ENCODE assay signal across 18 cellular contexts in the genomic region with DNA sequence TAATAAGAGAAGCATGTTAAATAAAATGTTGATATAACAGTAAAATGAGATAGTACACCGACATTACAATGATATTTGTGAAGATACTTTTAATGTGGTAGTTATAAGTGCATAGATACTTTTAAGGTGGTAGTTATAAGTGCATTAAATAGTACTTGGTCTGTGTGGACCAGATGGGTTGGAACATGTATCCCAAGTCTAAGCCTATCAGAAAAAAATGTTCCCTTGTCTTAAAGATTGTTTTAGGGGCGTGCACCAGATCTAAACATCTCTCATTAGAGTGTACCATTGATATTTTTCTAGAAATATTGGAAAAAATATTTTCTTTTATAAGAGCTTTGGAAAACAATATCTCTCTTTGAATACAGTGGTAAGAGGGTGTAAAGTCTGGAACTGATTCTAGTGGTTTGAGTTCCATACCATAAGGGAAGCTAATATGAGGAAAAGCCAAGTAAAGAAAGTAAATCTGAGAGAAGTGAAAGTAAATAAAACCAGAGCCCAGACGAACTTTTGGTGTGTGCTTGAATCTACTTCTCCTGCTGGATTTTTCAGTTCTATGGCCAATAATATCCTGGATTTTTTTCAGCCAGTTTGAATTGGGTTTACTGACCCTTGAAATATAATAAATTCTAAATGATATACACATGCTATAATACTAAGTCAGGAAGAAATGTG.
DNase-seq lines count a peak whose midpoint lies in the region; ATAC-seq and TF ChIP-seq lines count a peak whose summit lies in the region.
"Had no signal": no experiment of that assay in that cellular context is flagged by ENCODE, and none has a peak within 500 bp of the region (broad histone marks: within the 10 kb centered on the region; RNA-seq: fewer than 3 reads in every experiment).

No MANE protein-coding gene starts in this region.

- ATAC-seq in HG03196 (IDR thresholded peaks at IDR 0.05; ENCODE audit: unreplicated experiment), result no peak
- ATAC-seq in GM18505 (IDR thresholded peaks at IDR 0.05; ENCODE audit: unreplicated experiment), result no peak
- ATAC-seq: heart left ventricle, pancreas had no signal

- H3K4me3 ChIP-seq in BJ (ENCODE audit: low read depth, low read length), result peak overlapping the region; percentile 12; the same call in 1 of the 2 replicates
- peak overlapping the region; percentile 29; the same call in 1 of the 2 replicates for H3K4me3 ChIP-seq in LNCaP clone FGC (ENCODE audit: low read depth, low read length)
- H3K4me3 ChIP-seq in adipocyte (ENCODE audit: low read length), result peak overlapping the region; percentile 77
- H3K4me3 ChIP-seq: heart left ventricle, pancreas, SK-N-MC had no signal

- CTCF ChIA-PET in BJ (lab: Yijun Ruan, JAX), result interaction anchor here (1.2 to 1.8 kb wide), 3 partner anchors 13 to 21 kb away, joined by 3 to 4 read pairs (median 3); no protein-coding TSS in a partner anchor

- POLR2A ChIA-PET in BJ (lab: Charles Lee), result no interaction called here

- H3K4me1 ChIP-seq in adipocyte (ENCODE audit: control insufficient read depth, insufficient read depth, low read length), result peaks cover 11% of the 10 kb centered on the region
- H3K4me1 ChIP-seq: heart left ventricle, pancreas had no signal

- no peaks in the 10 kb centered on the region for H3K36me3 ChIP-seq in BJ (ENCODE audit: control insufficient read depth, insufficient read depth, low read length)
- no peaks in the 10 kb centered on the region for H3K36me3 ChIP-seq in adipocyte (ENCODE audit: control insufficient read depth, insufficient read depth, low read length, severe bottlenecking)
- H3K36me3 ChIP-seq: heart left ventricle, pancreas had no signal

- DNase-seq in BJ (ENCODE audit: low read depth), result no peak
- DNase-seq in LNCaP clone FGC (ENCODE audit: low read depth), result no peak
- peak; percentile 54 for DNase-seq in adipocyte (ENCODE audit: low read depth)
- DNase-seq in medulla oblongata (ENCODE audit: extremely low spot score), result peak; percentile 23
- DNase-seq in NCI-H128 (lab: John Stamatoyannopoulos, UW; ENCODE audit: unreplicated experiment), result no peak
- DNase-seq in cerebellar nuclear complex (lab: John Stamatoyannopoulos, UW), result no peak
- DNase-seq: activated CD8-positive, alpha-beta memory T cell treated with anti-CD3 and anti-CD28 coated beads for 24 hours; activated effector memory CD4-positive, alpha-beta T cell treated with anti-CD3 and anti-CD28 coated beads, Interleukin-2, amount 50 U/mL, for 16 hours; CD4-positive, alpha-beta T cell; endodermal cell; heart left ventricle; Karpas-422; kidney glomerular epithelial cell; NCI-H2081; pancreas had no signal

- no peaks in the 10 kb centered on the region for H3K9me3 ChIP-seq in adipocyte (ENCODE audit: control insufficient read depth, low read length)
- H3K9me3 ChIP-seq: heart left ventricle, pancreas had no signal

- TF ChIP-seq CTCF in BJ (IDR thresholded peaks at IDR 0.05; ENCODE audit: insufficient read depth, low read depth, low read length), result no peak
- no peak for TF ChIP-seq CTCF in LNCaP clone FGC (IDR thresholded peaks at IDR 0.05; ENCODE audit: control insufficient read depth, extremely low read depth, insufficient read depth)

- TF ChIP-seq POLR2A in GM18505 (IDR thresholded peaks at IDR 0.05; ENCODE audit: borderline replicate concordance, extremely low read depth, insufficient read depth, insufficient read length), result no peak

- peak overlapping the region; percentile 75 for H3K9ac ChIP-seq in adipocyte (ENCODE audit: low read length)

- H3K27me3 ChIP-seq in BJ (ENCODE audit: control insufficient read depth, insufficient read depth, low read length), result no peaks in the 10 kb centered on the region
- H3K27me3 ChIP-seq in adipocyte (replicated peaks; ENCODE audit: control insufficient read depth, insufficient read depth, low read length), result no peaks in the 10 kb centered on the region
- H3K27me3 ChIP-seq: heart left ventricle, pancreas had no signal

Comparison
In these comparisons a context has a peak if more than half of its experiments do, and no peak if none do; other contexts are left out.
1. DNase-seq: peak in adipocyte (single experiment) and medulla oblongata (single experiment); none in BJ (single experiment), LNCaP clone FGC (single experiment), NCI-H128 (single experiment) and cerebellar nuclear complex (0 of 2).
2. H3K4me3 ChIP-seq: peak in every context shown above with its lines; median percentile 77 in adipocyte; 29 in LNCaP clone FGC; 12 in BJ.